ENCODE assay signal across 4 cellular contexts in genomic region chr6:700490-700889, GRCh38.
TF ChIP-seq lines count a peak whose summit lies in the region.

No MANE protein-coding gene starts in this region.

TF ChIP-seq in A549, 52 proteins besides CTCF, POLR2A, EP300 and RAD21:
- TF ChIP-seq GATA3 (IDR thresholded peaks at IDR 0.05; ENCODE audit: borderline replicate concordance) (no peak), NPAS2 (CRISPR knock-in tag; IDR thresholded peaks at IDR 0.05; ENCODE audit: borderline replicate concordance) (no peak), RARB (CRISPR knock-in tag; IDR thresholded peaks at IDR 0.05) (no peak), HOXB5 (CRISPR knock-in tag; IDR thresholded peaks at IDR 0.05) (no peak), MAX (IDR thresholded peaks at IDR 0.05) (no peak), MAFK (IDR thresholded peaks at IDR 0.05; ENCODE audit: partially characterized antibody) (peak; percentile 54)
- TF ChIP-seq, protein P1, sequence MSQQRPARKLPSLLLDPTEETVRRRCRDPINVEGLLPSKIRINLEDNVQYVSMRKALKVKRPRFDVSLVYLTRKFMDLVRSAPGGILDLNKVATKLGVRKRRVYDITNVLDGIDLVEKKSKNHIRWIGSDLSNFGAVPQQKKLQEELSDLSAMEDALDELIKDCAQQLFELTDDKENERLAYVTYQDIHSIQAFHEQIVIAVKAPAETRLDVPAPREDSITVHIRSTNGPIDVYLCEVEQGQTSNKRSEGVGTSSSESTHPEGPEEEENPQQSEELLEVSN (IDR thresholded peaks at IDR 0.05; ENCODE audit: borderline replicate concordance, low read depth): no peak
TF ChIP-seq in A549: peak in this region for 1.

TF ChIP-seq in GM23338, 12 proteins besides CTCF, POLR2A, EP300 and RAD21 (continues in another document):
- TF ChIP-seq ZNF462 (CRISPR knock-in tag; IDR thresholded peaks at IDR 0.05): no peak
- no peak for TF ChIP-seq POLR2AphosphoS5 (IDR thresholded peaks at IDR 0.05; ENCODE audit: low read depth)

TF ChIP-seq in K562, 482 proteins besides CTCF, POLR2A, EP300 and RAD21:
- TF ChIP-seq MED1 (CRISPR knock-in tag; IDR thresholded peaks at IDR 0.05; ENCODE audit: borderline replicate concordance) (no peak), CEBPG (CRISPR knock-in tag; IDR thresholded peaks at IDR 0.05) (no peak), CEBPG (tag; conservative IDR thresholded peaks at IDR 0.05 in 1 of 2, IDR thresholded peaks at IDR 0.05 in 1 of 2) (no peak), MAFK (IDR thresholded peaks at IDR 0.05; ENCODE audit: low read length) (peak; percentile 36; the same call in 1 of the 2 replicates), ZNF324 (CRISPR knock-in tag; IDR thresholded peaks at IDR 0.05) (no peak), TCFL5 (CRISPR knock-in tag; conservative IDR thresholded peaks at IDR 0.05) (no peak), MNT (conservative IDR thresholded peaks at IDR 0.05) (no peak), ZNF316 (IDR thresholded peaks at IDR 0.05) (peak; percentile 71), SREBF1 (IDR thresholded peaks at IDR 0.05; ENCODE audit: borderline replicate concordance, low read depth, low read length) (no peak), MAFF (IDR thresholded peaks at IDR 0.05; ENCODE audit: low read length) (peak; percentile 51; the same call in 1 of the 2 replicates), MECOM (CRISPR knock-in tag; IDR thresholded peaks at IDR 0.05) (no peak), TCF3 (CRISPR knock-in tag; IDR thresholded peaks at IDR 0.05) (no peak), RBM14 (IDR thresholded peaks at IDR 0.05; ENCODE audit: borderline replicate concordance, insufficient read depth, low read depth, low read length) (no peak), HMG20A (CRISPR knock-in tag; conservative IDR thresholded peaks at IDR 0.05) (no peak), ZNF778 (CRISPR knock-in tag; IDR thresholded peaks at IDR 0.05) (no peak), MAFG (tag; conservative IDR thresholded peaks at IDR 0.05) (peak; percentile 55; the same call in 1 of the 2 replicates), TFAM (CRISPR knock-in tag; conservative IDR thresholded peaks at IDR 0.05) (no peak), ELF4 (CRISPR knock-in tag; IDR thresholded peaks at IDR 0.05) (no peak), C11orf30 (IDR thresholded peaks at IDR 0.05; ENCODE audit: low read depth) (peak; percentile 47; the same call in 1 of the 2 replicates), SMARCA4 (IDR thresholded peaks at IDR 0.05) (no peak), SMAD3 (CRISPR knock-in tag; conservative IDR thresholded peaks at IDR 0.05) (no peak), ESRRA (IDR thresholded peaks at IDR 0.05; ENCODE audit: borderline replicate concordance, low read depth) (no peak), ETV1 (tag; conservative IDR thresholded peaks at IDR 0.05; ENCODE audit: low read depth) (no peak)
- TF ChIP-seq, protein P2, sequence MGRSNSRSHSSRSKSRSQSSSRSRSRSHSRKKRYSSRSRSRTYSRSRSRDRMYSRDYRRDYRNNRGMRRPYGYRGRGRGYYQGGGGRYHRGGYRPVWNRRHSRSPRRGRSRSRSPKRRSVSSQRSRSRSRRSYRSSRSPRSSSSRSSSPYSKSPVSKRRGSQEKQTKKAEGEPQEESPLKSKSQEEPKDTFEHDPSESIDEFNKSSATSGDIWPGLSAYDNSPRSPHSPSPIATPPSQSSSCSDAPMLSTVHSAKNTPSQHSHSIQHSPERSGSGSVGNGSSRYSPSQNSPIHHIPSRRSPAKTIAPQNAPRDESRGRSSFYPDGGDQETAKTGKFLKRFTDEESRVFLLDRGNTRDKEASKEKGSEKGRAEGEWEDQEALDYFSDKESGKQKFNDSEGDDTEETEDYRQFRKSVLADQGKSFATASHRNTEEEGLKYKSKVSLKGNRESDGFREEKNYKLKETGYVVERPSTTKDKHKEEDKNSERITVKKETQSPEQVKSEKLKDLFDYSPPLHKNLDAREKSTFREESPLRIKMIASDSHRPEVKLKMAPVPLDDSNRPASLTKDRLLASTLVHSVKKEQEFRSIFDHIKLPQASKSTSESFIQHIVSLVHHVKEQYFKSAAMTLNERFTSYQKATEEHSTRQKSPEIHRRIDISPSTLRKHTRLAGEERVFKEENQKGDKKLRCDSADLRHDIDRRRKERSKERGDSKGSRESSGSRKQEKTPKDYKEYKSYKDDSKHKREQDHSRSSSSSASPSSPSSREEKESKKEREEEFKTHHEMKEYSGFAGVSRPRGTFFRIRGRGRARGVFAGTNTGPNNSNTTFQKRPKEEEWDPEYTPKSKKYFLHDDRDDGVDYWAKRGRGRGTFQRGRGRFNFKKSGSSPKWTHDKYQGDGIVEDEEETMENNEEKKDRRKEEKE (IDR thresholded peaks at IDR 0.05; ENCODE audit: borderline replicate concordance in 1 of 2, control insufficient read depth in 1 of 2, low read depth in 2 of 2, low read length in 1 of 2): no peak

TF ChIP-seq in GM12891, 5 proteins besides CTCF, POLR2A, EP300 and RAD21:
- TF ChIP-seq POU2F2 (IDR thresholded peaks at IDR 0.05; ENCODE audit: low read depth, low read length): no peak
- TF ChIP-seq PAX5 (IDR thresholded peaks at IDR 0.05; ENCODE audit: insufficient read depth, low read length, severe bottlenecking): no peak
